Comparison of ENCODE assay signal across 1 cellular context in genomic region chr6:32972353-32973143, GRCh38.
A peak's percentile ranks its signal among the peaks of the same experiment; 100 is the strongest.
TF ChIP-seq lines count a peak whose summit lies in the region.

No MANE protein-coding gene starts in this region.

TF ChIP-seq in GM12878, 131 proteins besides CTCF, POLR2A, EP300 and RAD21:
- TF ChIP-seq CEBPZ (IDR thresholded peaks at IDR 0.05; ENCODE audit: low read depth, low read length) (no peak), ZNF622 (IDR thresholded peaks at IDR 0.05) (no peak), BMI1 (IDR thresholded peaks at IDR 0.05; ENCODE audit: borderline replicate concordance) (no peak), TBL1XR1 (IDR thresholded peaks at IDR 0.05; ENCODE audit: low read depth, low read length) (0 out of 2 replicates have a peak, but pooled peaks have one; percentile 1), KLF5 (IDR thresholded peaks at IDR 0.05; ENCODE audit: partially characterized antibody) (no peak), CREM (IDR thresholded peaks at IDR 0.05; ENCODE audit: low read depth) (peak; percentile 41; the same call in 1 of the 2 replicates), ZBTB11 (CRISPR knock-in tag; IDR thresholded peaks at IDR 0.05) (no peak), POLR2AphosphoS5 (IDR thresholded peaks at IDR 0.05; ENCODE audit: low read length) (peak; percentile 24), ETV6 (conservative IDR thresholded peaks at IDR 0.05 in 1 of 2, IDR thresholded peaks at IDR 0.05 in 1 of 2; ENCODE audit: borderline replicate concordance in 1 of 2, low read depth in 1 of 2) (no peak), MTA3 (IDR thresholded peaks at IDR 0.05; ENCODE audit: borderline replicate concordance, low read length) (no peak), NR2F1 (conservative IDR thresholded peaks at IDR 0.05) (0 out of 2 replicates have a peak, but pooled peaks have one; percentile 7), ZSCAN29 (IDR thresholded peaks at IDR 0.05) (0 out of 2 replicates have a peak, but pooled peaks have one; percentile 44), RELB (IDR thresholded peaks at IDR 0.05; ENCODE audit: low read depth) (peak; percentile 59; the same call in 1 of the 2 replicates), YY1 (IDR thresholded peaks at IDR 0.05; ENCODE audit: low read depth, low read length) (peak; percentile 86), ZNF207 (IDR thresholded peaks at IDR 0.05; ENCODE audit: borderline replicate concordance) (peak; percentile 82), MEF2A (IDR thresholded peaks at IDR 0.05; ENCODE audit: insufficient read depth, low read depth, low read length) (no peak), BCL11A (IDR thresholded peaks at IDR 0.05; ENCODE audit: low read depth, low read length) (0 out of 2 replicates have a peak, but pooled peaks have one; percentile 31), RCOR1 (conservative IDR thresholded peaks at IDR 0.05; ENCODE audit: low read depth, low read length) (no peak; the same call in 1 of the 2 replicates), MLLT1 (IDR thresholded peaks at IDR 0.05) (peak; percentile 88), ZBED1 (IDR thresholded peaks at IDR 0.05; ENCODE audit: borderline replicate concordance) (peak; percentile 29; the same call in 1 of the 2 replicates), ASH2L (IDR thresholded peaks at IDR 0.05; ENCODE audit: borderline replicate concordance, low read depth) (peak; percentile 97), BHLHE40 (IDR thresholded peaks at IDR 0.05; ENCODE audit: borderline replicate concordance in 1 of 2, low read depth in 2 of 2, low read length in 1 of 2) (peak; percentile 73 to 81), TAF1 (IDR thresholded peaks at IDR 0.05; ENCODE audit: borderline replicate concordance, low read depth, low read length) (0 out of 2 replicates have a peak, but pooled peaks have one; percentile 36), BACH1 (IDR thresholded peaks at IDR 0.05; ENCODE audit: borderline replicate concordance) (no peak), SREBF1 (IDR thresholded peaks at IDR 0.05; ENCODE audit: low read length) (0 out of 2 replicates have a peak, but pooled peaks have one; percentile 5), CUX1 (IDR thresholded peaks at IDR 0.05; ENCODE audit: insufficient replicate concordance, low read depth, low read length) (peak; percentile 20), LARP7 (IDR thresholded peaks at IDR 0.05) (peak; percentile 87), POLR2AphosphoS2 (IDR thresholded peaks at IDR 0.05; ENCODE audit: low read depth, low read length) (peak; percentile 39), KAT2A (conservative IDR thresholded peaks at IDR 0.05; ENCODE audit: control insufficient read depth, low read depth, low read length) (no peak), RELA (IDR thresholded peaks at IDR 0.05; ENCODE audit: borderline replicate concordance, partially characterized antibody) (no peak)
